8 cellular contexts compared by ENCODE assay signal in the genomic region with DNA sequence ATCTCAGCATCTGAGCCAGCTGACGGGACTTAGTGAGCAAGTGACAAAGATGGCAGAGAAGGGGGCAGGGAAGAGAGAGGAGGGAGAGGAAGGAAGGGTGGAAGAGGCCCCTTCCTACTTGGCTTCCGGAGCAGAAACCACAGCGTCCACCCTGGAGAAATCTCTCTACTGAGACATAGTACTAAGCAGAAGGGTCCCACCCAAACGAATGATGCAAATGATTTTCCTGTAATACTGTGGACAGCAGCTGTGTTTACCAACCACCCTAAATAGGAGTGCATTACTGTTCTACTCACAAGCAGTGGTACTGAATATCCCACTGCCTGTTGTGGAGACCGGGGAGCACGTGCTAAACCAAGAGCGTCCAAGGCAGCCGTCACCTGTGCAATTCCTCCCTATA. TPM values are rescaled to one million over a fixed set of nuclear protein-coding genes. Genes with fewer than 3 reads are reported as not detected.
DNase-seq lines count a peak whose midpoint lies in the region; ATAC-seq and TF ChIP-seq lines count a peak whose summit lies in the region.

No MANE protein-coding gene starts in this region.

- no peaks in the 10 kb centered on the region for H3K36me3 ChIP-seq in lower lobe of right lung

- peak; percentile 92 for DNase-seq in NOMO-1 treated with DMSO at 0.1 percent for 48 hours (lab: John Stamatoyannopoulos, UW; ENCODE audit: unreplicated experiment)
- DNase-seq in lower lobe of right lung = no peak
- no peak for DNase-seq in stimulated activated CD4-positive, alpha-beta T cell treated with anti-CD3 and anti-CD28 coated beads, Interleukin-2, amount 100 ng/mL, for 24 hours
- no peak for DNase-seq in stimulated activated naive CD4-positive, alpha-beta T cell treated with Interleukin-2 at 50 U/mL for 16 hours (lab: John Stamatoyannopoulos, UW)
- no peak for DNase-seq in NCI-H345 (lab: John Stamatoyannopoulos, UW)
- no peak for DNase-seq in CD1c-positive myeloid dendritic cell (ENCODE audit: extremely low spot score)

- no peaks in the 10 kb centered on the region for H3K9me3 ChIP-seq in lower lobe of right lung

- H3K4me3 ChIP-seq in lower lobe of right lung = no peak overlapping the region

- ATAC-seq in GM18858 (IDR thresholded peaks at IDR 0.05; ENCODE audit: unreplicated experiment) (peak; percentile 50), HG02678 (IDR thresholded peaks at IDR 0.05; ENCODE audit: unreplicated experiment) (peak; percentile 85), lower lobe of right lung (peak; percentile 67 to 86)

- H3K27me3 ChIP-seq in lower lobe of right lung (ENCODE audit: low read depth) = no peaks in the 10 kb centered on the region

- H3K27ac ChIP-seq in lower lobe of right lung = no peak overlapping the region

- intact Hi-C loops in lower lobe of right lung (cut with DNase I) = no loop called here

- H3K4me1 ChIP-seq in lower lobe of right lung = peaks cover 19% of the 10 kb centered on the region

- TF ChIP-seq CTCF in lower lobe of right lung (IDR thresholded peaks at IDR 0.05) = no peak

RNA-seq across cellular contexts. Expression of a gene that starts 29.4 kb away (rescaled TPM):
- total RNA-seq in lower lobe of right lung = 8.0 TPM
